17 cellular contexts compared by ENCODE assay signal in genomic region chr10:96724621-96725020, GRCh38. TPM values are rescaled to one million over a fixed set of nuclear protein-coding genes. Genes with fewer than 3 reads are reported as not detected.
DNase-seq lines count a peak whose midpoint lies in the region; ATAC-seq and TF ChIP-seq lines count a peak whose summit lies in the region.
"Had no signal": no experiment of that assay in that cellular context is flagged by ENCODE, and none has a peak within 500 bp of the region (broad histone marks: within the 10 kb centered on the region; RNA-seq: fewer than 3 reads in every experiment).

No MANE protein-coding gene starts in this region.

- H3K9ac ChIP-seq in BLaER1 treated with 17β-estradiol and CSF1 and Interleukin-3, amounts not matched to agents 10 nM and 100 nM, result peak overlapping the region in 4 of 11 experiments; percentile 1 to 15 (median 7); a peak in 3 of 22 replicates
- H3K9ac ChIP-seq: GM23248 had no signal

- H3K27ac Mint-ChIP-seq in activated naive CD4-positive, alpha-beta T cell treated with anti-CD3 and anti-CD28 coated beads, Interleukin-2, amount 50 U/mL, for 24 hours, result peak overlapping the region; percentile 35
- H3K27ac Mint-ChIP-seq: CD4-positive, CD25-positive, alpha-beta regulatory T cell; CD8-positive, alpha-beta T cell had no signal

- intact Hi-C loops in psoas muscle (cut with DNase I), result no loop called here

- no peaks in the 10 kb centered on the region; a peak in 2 of 22 replicates for H3K36me3 ChIP-seq in BLaER1 treated with 17β-estradiol and CSF1 and Interleukin-3, amounts not matched to agents 10 nM and 100 nM
- H3K36me3 ChIP-seq in psoas muscle (ENCODE audit: insufficient read depth in 1 of 2, low read depth in 1 of 2), result no peaks in the 10 kb centered on the region
- H3K36me3 ChIP-seq: BE2C had no signal

- peaks cover 55 to 87% (median 77%) of the 10 kb centered on the region in 10 experiments for H3K4me1 ChIP-seq in BLaER1 treated with 17β-estradiol and CSF1 and Interleukin-3, amounts not matched to agents 10 nM and 100 nM
- H3K4me1 ChIP-seq in psoas muscle, result peaks cover 6% of the 10 kb centered on the region
- H3K4me1 ChIP-seq: BE2C had no signal

- H3K27ac ChIP-seq in BLaER1 treated with 17β-estradiol and CSF1 and Interleukin-3, amounts not matched to agents 10 nM and 100 nM, result peak overlapping the region in 8 of 11 experiments; percentile 27 to 100 (median 98); a peak in 15 of 22 replicates
- no peak overlapping the region for H3K27ac ChIP-seq in psoas muscle
- H3K27ac ChIP-seq: 22Rv1, C4-2B, GM23248 had no signal

- H4K20me1 ChIP-seq in BLaER1 treated with 17β-estradiol and CSF1 and Interleukin-3, amounts not matched to agents 10 nM and 100 nM, result peaks cover 0 to 1% (median 0%) of the 10 kb centered on the region in 11 experiments; a peak in 6 of 22 replicates

- WGBS in psoas muscle, 3 donors, result 40 to 63% (median 41%) methylated on average over 6 of the region's 6 CpGs

- no peak overlapping the region for H3K4me3 Mint-ChIP-seq in activated naive CD4-positive, alpha-beta T cell treated with anti-CD3 and anti-CD28 coated beads, Interleukin-2, amount 50 U/mL, for 24 hours
- H3K4me3 Mint-ChIP-seq: CD4-positive, CD25-positive, alpha-beta regulatory T cell; CD8-positive, alpha-beta T cell had no signal

- ATAC-seq in psoas muscle (peak in 3 of 4 donors; percentile 37 to 51 (median 49)), HG03565 (IDR thresholded peaks at IDR 0.05; ENCODE audit: unreplicated experiment) (no peak)
- ATAC-seq: CD8-positive, alpha-beta T cell had no signal

- no peaks in the 10 kb centered on the region for H3K9me3 Mint-ChIP-seq in activated naive CD4-positive, alpha-beta T cell treated with anti-CD3 and anti-CD28 coated beads, Interleukin-2, amount 50 U/mL, for 24 hours
- H3K9me3 Mint-ChIP-seq: CD8-positive, alpha-beta T cell had no signal

- H3K36me3 Mint-ChIP-seq in activated naive CD4-positive, alpha-beta T cell treated with anti-CD3 and anti-CD28 coated beads, Interleukin-2, amount 50 U/mL, for 24 hours, result no peaks in the 10 kb centered on the region
- H3K36me3 Mint-ChIP-seq: CD4-positive, CD25-positive, alpha-beta regulatory T cell had no signal

- H3K4me1 Mint-ChIP-seq in activated naive CD4-positive, alpha-beta T cell treated with anti-CD3 and anti-CD28 coated beads, Interleukin-2, amount 50 U/mL, for 24 hours, result peaks cover 14% of the 10 kb centered on the region

- H3K9me3 ChIP-seq in BLaER1 treated with 17β-estradiol and CSF1 and Interleukin-3, amounts not matched to agents 10 nM and 100 nM (replicated peaks in 1 of 11), result peaks cover 0 to 48% (median 30%) of the 10 kb centered on the region in 11 experiments; a peak in 17 of 22 replicates
- H3K9me3 ChIP-seq in psoas muscle, result no peaks in the 10 kb centered on the region
- H3K9me3 ChIP-seq: BE2C, Caco-2 had no signal

- no peaks in the 10 kb centered on the region for H3K27me3 ChIP-seq in BLaER1 treated with 17β-estradiol and CSF1 and Interleukin-3, amounts not matched to agents 10 nM and 100 nM
- H3K27me3 ChIP-seq in psoas muscle (ENCODE audit: insufficient read depth in 3 of 3, low read length in 2 of 3), result no peaks in the 10 kb centered on the region
- H3K27me3 ChIP-seq: BE2C had no signal

- no peak for DNase-seq in activated naive CD4-positive, alpha-beta T cell treated with Interleukin-2 at 50 U/mL for 16 hours
- DNase-seq in psoas muscle (no peak), T1000 (lab: John Stamatoyannopoulos, UW) (no peak)
- DNase-seq: BE2C; Caco-2; CD4-positive, CD25-positive, alpha-beta regulatory T cell; CD8-positive, alpha-beta T cell; DMS153; DND-41; GM23248; H7; HCEC 1CT had no signal

- peaks cover 1% of the 10 kb centered on the region for H3K27me3 Mint-ChIP-seq in activated naive CD4-positive, alpha-beta T cell treated with anti-CD3 and anti-CD28 coated beads, Interleukin-2, amount 50 U/mL, for 24 hours

- no peak for TF ChIP-seq CTCF in psoas muscle (IDR thresholded peaks at IDR 0.05)

- H3K4me2 ChIP-seq in BLaER1 treated with 17β-estradiol and CSF1 and Interleukin-3, amounts not matched to agents 10 nM and 100 nM, result peak overlapping the region in 6 of 11 experiments; percentile 19 to 94 (median 88); a peak in 5 of 22 replicates

- H3K4me3 ChIP-seq in BLaER1 treated with 17β-estradiol and CSF1 and Interleukin-3, amounts not matched to agents 10 nM and 100 nM, result peak overlapping the region in 2 of 10 experiments; percentile 16 to 37; a peak in 2 of 20 replicates
- no peak overlapping the region for H3K4me3 ChIP-seq in psoas muscle
- H3K4me3 ChIP-seq: GM23248 had no signal

RNA-seq across cellular contexts. Expression of gene PIK3AP1, which starts 4.3 kb away (rescaled TPM):
- total RNA-seq in psoas muscle, result 1 to 10 TPM; 1.4 to 3.5 (median 2.6) TPM
- polyA plus RNA-seq in psoas muscle, result 1 to 10 TPM in 1 of 3 donors, under 1 TPM in 2; 0.17 to 8.6 (median 0.43) TPM
- total RNA-seq: GM23248 had no signal
- polyA plus RNA-seq: GM23248 had no signal
